Comparison of ENCODE assay signal across 8 cellular contexts in genomic region chr7:143841696-143842095, GRCh38.
DNase-seq lines count a peak whose midpoint lies in the region; FAIRE-seq and TF ChIP-seq lines count a peak whose summit lies in the region.
"Not testable (repeated sequence)": the region's sequence is repeated elsewhere in the genome, so short reads cannot be mapped to it uniquely, and the experiment has no call there.

No MANE protein-coding gene starts in this region.

- not testable (repeated sequence) for H3K4me3 ChIP-seq in AG04450 (ENCODE audit: low read depth, low read length); GM12864 (ENCODE audit: low read depth, low read length); Peyer's patch; epithelial cell of esophagus (ENCODE audit: low read length); kidney epithelial cell (ENCODE audit: low read depth, low read length); small intestine (ENCODE audit: low read depth in 1 of 2, low read length in 2 of 2)

- not testable (repeated sequence) for H3K27ac ChIP-seq in AG04450 (ENCODE audit: low read depth, low read length); Peyer's patch; small intestine (ENCODE audit: low read depth in 1 of 2, low read length in 1 of 2)

- H3K36me3 ChIP-seq in Peyer's patch; kidney epithelial cell (ENCODE audit: control insufficient read depth, insufficient read depth, low read length); small intestine (ENCODE audit: control insufficient read depth in 2 of 2, insufficient read depth in 2 of 2, low read length in 2 of 2): not testable (repeated sequence)

- TF ChIP-seq POLR2A in Peyer's patch (IDR thresholded peaks at IDR 0.05) = not testable (repeated sequence)

- 11 to 64% (median 44%) methylated on average over 1 to 3 of the region's 5 CpGs for WGBS in small intestine, 3 donors

- not testable (repeated sequence) for H3K4me1 ChIP-seq in Peyer's patch; small intestine (ENCODE audit: control insufficient read depth in 2 of 2, insufficient read depth in 1 of 2, low read depth in 1 of 2, low read length in 1 of 2)

- H3K9me3 ChIP-seq in AG04450 (ENCODE audit: control insufficient read depth, insufficient read depth, low read length); Peyer's patch; small intestine (ENCODE audit: control insufficient read depth, low read depth): not testable (repeated sequence)

- CTCF ChIA-PET in AG04450 (lab: Charles Lee) = not testable (repeated sequence)

- TF ChIP-seq CTCF in AG04450 (IDR thresholded peaks at IDR 0.05; ENCODE audit: low read depth, low read length) = peak; percentile 39
- TF ChIP-seq CTCF in GM12864 (IDR thresholded peaks at IDR 0.05; ENCODE audit: low read depth, low read length, missing control alignments) = peak; percentile 9
- peak in 4 of 6 experiments; percentile 13 to 39 (median 28) for TF ChIP-seq CTCF in Peyer's patch (IDR thresholded peaks at IDR 0.05)
- peak; percentile 31 for TF ChIP-seq CTCF in epithelial cell of esophagus (IDR thresholded peaks at IDR 0.05; ENCODE audit: insufficient read depth, low read depth, low read length, missing control alignments)
- TF ChIP-seq CTCF in kidney epithelial cell (IDR thresholded peaks at IDR 0.05; ENCODE audit: insufficient read depth, low read length, poor library complexity, severe bottlenecking) = peak; percentile 2

- FAIRE-seq in small intestine (lab: Jason Lieb, UNC) = not testable (repeated sequence)

- POLR2A ChIA-PET in AG04450 (lab: Yijun Ruan, JAX) = not testable (repeated sequence)

- H3K27me3 ChIP-seq in AG04450 (ENCODE audit: control insufficient read depth, insufficient read depth, low read length); Peyer's patch; kidney epithelial cell (ENCODE audit: control insufficient read depth, insufficient read depth, low read length); small intestine (ENCODE audit: control insufficient read depth in 2 of 2, insufficient read depth in 2 of 2, low read length in 2 of 2): not testable (repeated sequence)

- not testable (repeated sequence) for DNase-seq in AG04450 (ENCODE audit: low read depth, low spot score); GM12864 (ENCODE audit: low read depth); Peyer's patch; kidney epithelial cell (ENCODE audit: low read depth)
- DNase-seq in LHCN-M2 (ENCODE audit: low read depth) (peak; percentile 24), amniotic epithelial cell (ENCODE audit: low read depth) (peak; percentile 10), epithelial cell of esophagus (ENCODE audit: low read depth) (peak; percentile 14), small intestine (peak; percentile 42)
